ENCODE assay signal across 18 cellular contexts in the genomic region with DNA sequence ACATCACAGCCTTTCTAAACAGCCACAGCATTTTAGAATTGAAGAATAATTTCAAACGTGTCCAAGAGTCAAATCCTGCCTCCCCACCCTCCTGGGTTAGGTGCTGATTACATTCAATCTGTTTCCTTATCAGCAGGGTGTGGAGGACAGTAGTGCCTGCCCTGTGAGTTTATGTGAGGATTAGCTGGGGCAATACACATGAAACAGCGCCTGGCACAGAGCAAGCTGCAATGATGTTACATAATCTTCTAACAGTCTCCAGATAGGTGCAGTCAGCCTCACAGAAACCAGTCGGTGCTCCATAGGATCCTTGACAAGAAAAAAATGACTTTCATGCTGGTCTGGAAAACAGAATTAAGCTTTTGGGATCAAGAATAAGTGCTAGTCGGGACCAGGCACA.
"Had no signal": no experiment of that assay in that cellular context is flagged by ENCODE, and none has a peak within 500 bp of the region (broad histone marks: within the 10 kb centered on the region; RNA-seq: fewer than 3 reads in every experiment).

No MANE protein-coding gene starts in this region.

- H3K4me1 ChIP-seq: breast epithelium had no signal

- ATAC-seq: activated CD8-positive, alpha-beta memory T cell treated with anti-CD3 and anti-CD28 coated beads, Interleukin-2, amount 10 ng/mL, durations not matched to agents 7 days and 5 days; gastrocnemius medialis; naive thymus-derived CD8-positive, alpha-beta T cell; stimulated activated naive CD8-positive, alpha-beta T cell treated with anti-CD3 and anti-CD28 coated beads, Interleukin-15, Interleukin-2, amounts not matched to agents 100 U/mL and 50 U/mL, for 24 hours had no signal

- H3K4me3 ChIP-seq: breast epithelium, gastrocnemius medialis, heart right ventricle had no signal

- H3K4me3 Mint-ChIP-seq: activated CD8-positive, alpha-beta memory T cell treated with anti-CD3 and anti-CD28 coated beads, Interleukin-2, amount 10 ng/mL, durations not matched to agents 7 days and 5 days; activated naive CD8-positive, alpha-beta T cell; activated T-cell treated with anti-CD3 and anti-CD28 coated beads, Interleukin-2, amount 50 U/mL, for 24 hours; mesothelial cell of epicardium; naive thymus-derived CD8-positive, alpha-beta T cell had no signal

- H3K36me3 Mint-ChIP-seq: activated naive CD8-positive, alpha-beta T cell; mesothelial cell of epicardium; naive thymus-derived CD8-positive, alpha-beta T cell had no signal

- H3K9me3 Mint-ChIP-seq: activated T-cell treated with anti-CD3 and anti-CD28 coated beads, Interleukin-2, amount 50 U/mL, for 24 hours; mesothelial cell of epicardium; naive thymus-derived CD8-positive, alpha-beta T cell had no signal

- DNase-seq: activated CD4-positive, alpha-beta T cell treated with anti-CD3 and anti-CD28 coated beads for 1 hour; activated CD4-positive, alpha-beta T cell treated with anti-CD3 and anti-CD28 coated beads, Interleukin-2, amount 50 U/mL, for 48 hours; activated CD8-positive, alpha-beta memory T cell treated with anti-CD3 and anti-CD28 coated beads, Interleukin-2, amount 10 ng/mL, durations not matched to agents 7 days and 5 days; activated effector memory CD4-positive, alpha-beta T cell treated with Interleukin-2 at 50 U/mL for 16 hours; activated T-cell treated with anti-CD3 and anti-CD28 coated beads, Interleukin-2, amount 50 U/mL, for 24 hours; effector CD4-positive, alpha-beta T cell; gastrocnemius medialis; heart right ventricle; islet precursor cell; naive thymus-derived CD8-positive, alpha-beta T cell; posterior cingulate gyrus; stimulated activated CD4-positive, alpha-beta T cell treated with anti-CD3 and anti-CD28 coated beads, Interleukin-4, amount 100 ng/mL, for 1 hour; stimulated activated CD8-positive, alpha-beta memory T cell treated with anti-CD3 and anti-CD28 coated beads, Interleukin-4, amount 100 ng/mL, for 48 hours; stimulated activated naive CD8-positive, alpha-beta T cell treated with anti-CD3 and anti-CD28 coated beads, Interleukin-15, Interleukin-2, amounts not matched to agents 100 U/mL and 50 U/mL, for 24 hours had no signal

- H3K27ac ChIP-seq: breast epithelium, gastrocnemius medialis, neutrophil had no signal

- H3K27ac Mint-ChIP-seq: activated CD8-positive, alpha-beta memory T cell treated with anti-CD3 and anti-CD28 coated beads, Interleukin-2, amount 10 ng/mL, durations not matched to agents 7 days and 5 days; activated naive CD8-positive, alpha-beta T cell; activated T-cell treated with anti-CD3 and anti-CD28 coated beads, Interleukin-2, amount 50 U/mL, for 24 hours; mesothelial cell of epicardium had no signal

- H3K27me3 Mint-ChIP-seq: activated naive CD8-positive, alpha-beta T cell; activated T-cell treated with anti-CD3 and anti-CD28 coated beads, Interleukin-2, amount 50 U/mL, for 24 hours; naive thymus-derived CD8-positive, alpha-beta T cell had no signal

- H3K36me3 ChIP-seq: breast epithelium, gastrocnemius medialis, heart right ventricle, neutrophil had no signal

- H3K27me3 ChIP-seq: breast epithelium, gastrocnemius medialis, heart right ventricle, neutrophil had no signal

- H3K9me3 ChIP-seq: breast epithelium, gastrocnemius medialis, heart right ventricle, neutrophil had no signal
